ENCODE assay signal across 8 cellular contexts in genomic region chr3:10106919-10107318, GRCh38. TPM values are rescaled to one million over a fixed set of nuclear protein-coding genes. Genes with fewer than 3 reads are reported as not detected.
"Had no signal": no experiment of that assay in that cellular context is flagged by ENCODE, and none has a peak within 500 bp of the region (broad histone marks: within the 10 kb centered on the region; RNA-seq: fewer than 3 reads in every experiment).

No MANE protein-coding gene starts in this region.

- H3K4me3 ChIP-seq: GM23338 had no signal

- H2AFZ ChIP-seq: GM23338 had no signal

- DNase-seq: H9, HCEC 1CT, IMR-90 had no signal

- ATAC-seq: GM23338 had no signal

- H3K4me2 ChIP-seq: GM23338 had no signal

- FAIRE-seq: H1, H54, HTR-8/SVneo had no signal

RNA-seq across cellular contexts. Expression of gene FANCD2OS, which starts 1.1 kb away (rescaled TPM):
- total RNA-seq: GM23338, H1, H9, HT-29, IMR-90 had no signal
- polyA plus RNA-seq: H1, IMR-90 had no signal
